9 cellular contexts compared by ENCODE assay signal in genomic region chr17:59825533-59826316, GRCh38.
DNase-seq lines count a peak whose midpoint lies in the region; ATAC-seq, FAIRE-seq and TF ChIP-seq lines count a peak whose summit lies in the region.
"Had no signal": no experiment of that assay in that cellular context is flagged by ENCODE, and none has a peak within 500 bp of the region (broad histone marks: within the 10 kb centered on the region; RNA-seq: fewer than 3 reads in every experiment).

No MANE protein-coding gene starts in this region.

- peaks cover 29% of the 10 kb centered on the region for H3K36me3 Mint-ChIP-seq in activated CD8-positive, alpha-beta memory T cell treated with anti-CD3 and anti-CD28 coated beads, Interleukin-2, amount 10 ng/mL, durations not matched to agents 7 days and 5 days
- H3K36me3 Mint-ChIP-seq in activated CD8-positive, alpha-beta T cell treated with anti-CD3 and anti-CD28 coated beads for 36 hours (ENCODE audit: low read depth), result peaks cover 54% of the 10 kb centered on the region

- H3K27ac Mint-ChIP-seq in activated CD8-positive, alpha-beta memory T cell treated with anti-CD3 and anti-CD28 coated beads, Interleukin-2, amount 10 ng/mL, durations not matched to agents 7 days and 5 days, result peak overlapping the region; percentile 98
- H3K27ac Mint-ChIP-seq in activated CD8-positive, alpha-beta T cell treated with anti-CD3 and anti-CD28 coated beads for 36 hours, result peak overlapping the region; percentile 97

- no peak overlapping the region for H3K9ac ChIP-seq in kidney (ENCODE audit: low read length in 2 of 2)

- H3K4me1 ChIP-seq in left ventricle myocardium inferior, result peaks cover 29% of the 10 kb centered on the region
- H3K4me1 ChIP-seq in kidney (ENCODE audit: control insufficient read depth in 1 of 2, insufficient read depth in 1 of 2, low read depth in 1 of 2, low read length in 2 of 2), result peaks cover 4 to 17% of the 10 kb centered on the region in 2 donors

- H3K9me3 Mint-ChIP-seq in activated CD8-positive, alpha-beta memory T cell treated with anti-CD3 and anti-CD28 coated beads, Interleukin-2, amount 10 ng/mL, durations not matched to agents 7 days and 5 days (ENCODE audit: low read depth), result no peaks in the 10 kb centered on the region
- H3K9me3 Mint-ChIP-seq in activated CD8-positive, alpha-beta T cell treated with anti-CD3 and anti-CD28 coated beads for 36 hours, result no peaks in the 10 kb centered on the region

- H3K9me3 ChIP-seq in left ventricle myocardium inferior (replicated peaks), result no peaks in the 10 kb centered on the region
- no peaks in the 10 kb centered on the region for H3K9me3 ChIP-seq in kidney (ENCODE audit: control insufficient read depth in 1 of 2, low read length in 2 of 2)

- TF ChIP-seq CTCF in activated CD8-positive, alpha-beta T cell treated with anti-CD3 and anti-CD28 coated beads for 36 hours (IDR thresholded peaks at IDR 0.05), result no peak
- TF ChIP-seq CTCF in left ventricle myocardium inferior (IDR thresholded peaks at IDR 0.05; ENCODE audit: borderline replicate concordance), result no peak
- no peak for TF ChIP-seq CTCF in kidney (IDR thresholded peaks at IDR 0.05; ENCODE audit: borderline replicate concordance, extremely low read depth, insufficient read depth)

- intact Hi-C loops in activated CD8-positive, alpha-beta T cell treated with anti-CD3 and anti-CD28 coated beads for 36 hours (cut with micrococcal nuclease), result loop anchor here (1.0 kb wide), 2 partner anchors 18 to 39 kb away; no protein-coding TSS in a partner anchor
- intact Hi-C loops in left ventricle myocardium inferior (cut with micrococcal nuclease), result no loop called here
- intact Hi-C loops in kidney (cut with DNase I), result no loop called here

- FAIRE-seq in kidney (lab: Jason Lieb, UNC), result no peak

- no peaks in the 10 kb centered on the region for H3K27me3 Mint-ChIP-seq in activated CD8-positive, alpha-beta memory T cell treated with anti-CD3 and anti-CD28 coated beads, Interleukin-2, amount 10 ng/mL, durations not matched to agents 7 days and 5 days
- H3K27me3 Mint-ChIP-seq in activated CD8-positive, alpha-beta T cell treated with anti-CD3 and anti-CD28 coated beads for 36 hours, result no peaks in the 10 kb centered on the region

- CTCF ChIA-PET in activated CD8-positive, alpha-beta memory T cell treated with anti-CD3 and anti-CD28 coated beads, Interleukin-2, amount 10 ng/mL, durations not matched to agents 7 days and 5 days (lab: Charles Lee), result interaction anchor here (1.0 to 5.2 kb wide), 2 partner anchors 34 to 40 kb away, joined by 3 to 51 read pairs; no protein-coding TSS in a partner anchor
- CTCF ChIA-PET in activated CD8-positive, alpha-beta T cell treated with anti-CD3 and anti-CD28 coated beads for 36 hours (lab: Charles Lee), result interaction anchor here (0.9 to 1.7 kb wide), 5 partner anchors 15 to 72 kb away, joined by 4 to 14 read pairs (median 5); no protein-coding TSS in a partner anchor

- H3K36me3 ChIP-seq in left ventricle myocardium inferior, result peaks cover 10% of the 10 kb centered on the region
- H3K36me3 ChIP-seq in kidney (ENCODE audit: control insufficient read depth in 1 of 2, insufficient read depth in 2 of 2, low read length in 2 of 2), result peaks cover 0 to 3% of the 10 kb centered on the region in 2 donors

- peak overlapping the region; percentile 74 for H3K4me3 Mint-ChIP-seq in activated CD8-positive, alpha-beta memory T cell treated with anti-CD3 and anti-CD28 coated beads, Interleukin-2, amount 10 ng/mL, durations not matched to agents 7 days and 5 days
- H3K4me3 Mint-ChIP-seq in activated CD8-positive, alpha-beta T cell treated with anti-CD3 and anti-CD28 coated beads for 36 hours, result peak overlapping the region; percentile 89

- POLR2A ChIA-PET in activated CD8-positive, alpha-beta T cell treated with anti-CD3 and anti-CD28 coated beads for 36 hours (lab: Charles Lee), result interaction anchor here (0.5 to 27.9 kb wide), 11 partner anchors 8 to 138 kb away, joined by 3 to 1156 read pairs (median 5); no protein-coding TSS in a partner anchor

- H3K4me3 ChIP-seq in left ventricle myocardium inferior, result no peak overlapping the region
- H3K4me3 ChIP-seq in kidney (ENCODE audit: low read length in 2 of 2), result no peak overlapping the region

- ATAC-seq in activated CD8-positive, alpha-beta memory T cell treated with anti-CD3 and anti-CD28 coated beads, Interleukin-2, amount 10 ng/mL, durations not matched to agents 7 days and 5 days, result peak; percentile 11
- peak; percentile 54 for ATAC-seq in activated CD8-positive, alpha-beta T cell treated with anti-CD3 and anti-CD28 coated beads for 36 hours
- ATAC-seq in esophagus mucosa, result no peak

- peaks cover 61% of the 10 kb centered on the region for H3K4me1 Mint-ChIP-seq in activated CD8-positive, alpha-beta memory T cell treated with anti-CD3 and anti-CD28 coated beads, Interleukin-2, amount 10 ng/mL, durations not matched to agents 7 days and 5 days
- peaks cover 53% of the 10 kb centered on the region for H3K4me1 Mint-ChIP-seq in activated CD8-positive, alpha-beta T cell treated with anti-CD3 and anti-CD28 coated beads for 36 hours (ENCODE audit: low read depth)

- no peak for DNase-seq in activated CD8-positive, alpha-beta memory T cell treated with anti-CD3 and anti-CD28 coated beads, Interleukin-2, amount 10 ng/mL, durations not matched to agents 7 days and 5 days
- no peak for DNase-seq in activated CD8-positive, alpha-beta memory T cell treated with anti-CD3 and anti-CD28 coated beads, Interleukin-2, amount 50 U/mL, for 4 hours
- peak; percentile 78 for DNase-seq in activated CD8-positive, alpha-beta T cell treated with anti-CD3 and anti-CD28 coated beads for 36 hours
- DNase-seq in left ventricle myocardium inferior (no peak), superior temporal gyrus (ENCODE audit: extremely low spot score) (peak; percentile 3), kidney (no peak), GDM1 (lab: John Stamatoyannopoulos, UW) (no peak)

- peak overlapping the region; percentile 46 for H3K27ac ChIP-seq in left ventricle myocardium inferior (replicated peaks)
- peak overlapping the region in 1 of 2 donors; percentile 54 for H3K27ac ChIP-seq in kidney (ENCODE audit: low read depth in 2 of 2, low read length in 2 of 2)
- H3K27ac ChIP-seq: HL-60 had no signal

- H3K27me3 ChIP-seq in left ventricle myocardium inferior (ENCODE audit: low read depth), result no peaks in the 10 kb centered on the region

Comparison
In these comparisons a context has a peak if more than half of its experiments do, and no peak if none do; other contexts are left out.
1. DNase-seq: peak in activated CD8-positive, alpha-beta T cell treated with anti-CD3 and anti-CD28 coated beads for 36 hours (single experiment) and superior temporal gyrus (single experiment); none in activated CD8-positive, alpha-beta memory T cell treated with anti-CD3 and anti-CD28 coated beads, Interleukin-2, amount 10 ng/mL, durations not matched to agents 7 days and 5 days (single experiment), activated CD8-positive, alpha-beta memory T cell treated with anti-CD3 and anti-CD28 coated beads, Interleukin-2, amount 50 U/mL, for 4 hours (single experiment), left ventricle myocardium inferior (single experiment), kidney (single experiment) and GDM1 (single experiment).